11 cellular contexts compared by ENCODE assay signal in the genomic region with DNA sequence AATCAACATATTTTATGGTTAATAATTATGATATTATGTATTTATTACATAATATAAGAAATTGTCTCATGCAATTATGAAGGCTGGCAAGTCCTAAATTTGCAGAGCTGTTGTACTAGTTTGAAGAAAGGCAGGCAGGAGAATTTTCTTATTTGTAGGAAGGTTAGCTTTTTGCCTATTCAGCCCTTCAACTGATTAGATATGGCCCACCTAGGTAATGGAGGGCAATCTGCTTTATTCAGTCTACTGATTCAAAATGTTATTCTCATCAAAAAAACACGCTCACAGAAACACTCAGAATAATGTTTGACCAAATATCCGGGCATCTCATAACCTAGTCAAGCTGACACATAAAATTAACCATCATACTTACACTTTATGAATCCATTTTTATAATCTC.
"Had no signal": no experiment of that assay in that cellular context is flagged by ENCODE, and none has a peak within 500 bp of the region (broad histone marks: within the 10 kb centered on the region; RNA-seq: fewer than 3 reads in every experiment).

No MANE protein-coding gene starts in this region.

- H3K36me3 ChIP-seq: HAP-1 had no signal

- ATAC-seq: GM23338, HCT116 had no signal

- H2AFZ ChIP-seq: GM23248, GM23338 had no signal

- H3K27ac ChIP-seq: GM23248 had no signal

- DNase-seq: GM23248, GOT3, H7, H9, HCEC 1CT, HFFc6 had no signal

- H3K9ac ChIP-seq: GM23248 had no signal

- H3K4me2 ChIP-seq: GM23338 had no signal

- H3K4me3 ChIP-seq: GM23248, GM23338, HAP-1 had no signal

- H3K9me3 ChIP-seq: HAP-1 had no signal

- H3K4me1 ChIP-seq: HAP-1 had no signal

- FAIRE-seq: H1, H54 had no signal
